ENCODE assay signal across 8 cellular contexts in the genomic region with DNA sequence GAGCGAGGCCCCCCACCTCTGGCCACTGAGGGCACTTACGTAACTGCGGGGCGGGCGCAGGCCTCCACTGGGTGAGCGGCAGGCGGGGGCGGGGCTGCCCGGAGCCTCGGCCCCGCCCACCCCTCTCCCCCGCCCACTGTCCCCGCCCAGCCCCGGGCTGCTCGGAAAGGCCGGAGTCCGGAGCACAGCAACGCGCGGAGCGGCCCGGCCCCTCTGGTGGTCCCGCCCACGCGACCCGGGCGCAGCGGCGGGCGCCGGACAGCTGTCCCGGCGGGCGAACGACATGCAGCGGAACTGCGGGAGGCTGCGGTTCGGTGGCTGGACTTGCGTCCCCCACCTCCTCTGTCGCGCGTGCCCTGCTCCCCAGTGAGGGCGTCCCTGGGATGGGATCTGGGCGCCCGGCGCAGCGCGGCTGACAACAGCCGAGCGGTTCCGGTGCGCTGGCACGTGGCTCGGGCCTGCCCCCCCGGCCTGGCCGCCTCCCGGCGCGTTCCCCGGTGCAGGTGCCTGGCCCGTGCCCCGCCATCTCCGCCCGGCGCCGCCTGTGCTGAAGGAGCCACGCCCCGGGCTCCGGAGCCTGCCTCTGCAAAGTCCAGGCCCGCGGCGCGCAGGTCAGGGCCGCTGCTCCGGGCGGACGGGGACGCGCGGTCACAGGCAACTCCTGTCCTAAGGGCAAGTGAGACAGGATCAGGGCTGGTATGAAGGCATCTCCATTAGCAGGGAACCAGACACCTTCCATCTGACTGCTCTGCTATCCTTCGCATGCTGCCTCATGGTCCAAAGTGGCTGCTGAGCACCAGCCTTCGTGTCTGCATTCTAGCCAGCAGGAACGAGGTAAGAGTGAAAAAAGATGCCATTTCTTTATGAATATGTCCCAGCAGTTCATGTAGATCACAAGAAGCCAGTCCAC. TPM values are rescaled to one million over a fixed set of nuclear protein-coding genes. Genes with fewer than 3 reads are reported as not detected.
DNase-seq lines count a peak whose midpoint lies in the region; ATAC-seq and TF ChIP-seq lines count a peak whose summit lies in the region.

No MANE protein-coding gene starts in this region.

- in situ Hi-C loops in GM13976 (cut with MboI; ENCODE audit: low sequenced_read_pairs, unreplicated experiment), result no loop called here

- no peaks in the 10 kb centered on the region for H3K79me1 ChIP-seq in neuronal stem cell (ENCODE audit: low read depth, low read length)

- DNase-seq in GM13976 (ENCODE audit: low spot score) (peak; percentile 71), RWPE2 (ENCODE audit: low spot score) (no peak), foreskin keratinocyte (no peak), neuronal stem cell (ENCODE audit: low spot score) (peak; percentile 77), T-helper 1 cell (no peak), cortex of kidney (lab: John Stamatoyannopoulos, UW) (no peak)

- H2BK12ac ChIP-seq in neuronal stem cell (ENCODE audit: low read length), result no peak overlapping the region

- H3K18ac ChIP-seq in neuronal stem cell (ENCODE audit: low read length), result peak overlapping the region; percentile 79

- no CpG with 5 or more reads among the region's 84 CpGs for WGBS in neuronal stem cell (ENCODE audit: extremely low coverage in 2 of 2, insufficient read length in 2 of 2, insufficient replicate concordance in 1 of 2), 2 donors

- H3K4me3 ChIP-seq in RWPE2 (ENCODE audit: severe bottlenecking), result no peak overlapping the region
- H3K4me3 ChIP-seq in neuronal stem cell (ENCODE audit: low read length in 2 of 2), result peak overlapping the region; percentile 20 to 71

- H3K23ac ChIP-seq in neuronal stem cell (ENCODE audit: low read depth, low read length, poor library complexity), result peak overlapping the region; percentile 35

- no peak overlapping the region for H2BK15ac ChIP-seq in neuronal stem cell (ENCODE audit: low read length)

- H2AFZ ChIP-seq in neuronal stem cell (ENCODE audit: low read length), result peak overlapping the region; percentile 86

- H3K4me1 ChIP-seq in RWPE2 (ENCODE audit: insufficient read depth, poor library complexity, severe bottlenecking) (no peaks in the 10 kb centered on the region), foreskin keratinocyte (no peaks in the 10 kb centered on the region), neuronal stem cell (ENCODE audit: control insufficient read depth in 2 of 2, insufficient read depth in 1 of 2, low read depth in 1 of 2, low read length in 2 of 2) (peaks cover 0 to 3% of the 10 kb centered on the region in 2 donors)

- H3K4ac ChIP-seq in neuronal stem cell (ENCODE audit: low read length), result no peak overlapping the region

- H4K8ac ChIP-seq in neuronal stem cell (ENCODE audit: low read depth, low read length), result no peak overlapping the region

- no peak overlapping the region for H2BK5ac ChIP-seq in neuronal stem cell (ENCODE audit: low read length)

- H3K27ac ChIP-seq in RWPE2 (ENCODE audit: poor library complexity, severe bottlenecking) (no peak overlapping the region), foreskin keratinocyte (no peak overlapping the region), neuronal stem cell (replicated peaks; ENCODE audit: low read length) (no peak overlapping the region)

- H3K4me2 ChIP-seq in neuronal stem cell (ENCODE audit: insufficient read depth, low read length, poor library complexity, severe bottlenecking), result peak overlapping the region; percentile 81

- H2BK120ac ChIP-seq in neuronal stem cell (ENCODE audit: low read depth, low read length), result no peak overlapping the region

- H3K9me3 ChIP-seq in RWPE2 (ENCODE audit: severe bottlenecking), result no peaks in the 10 kb centered on the region
- peaks cover 4 to 5% of the 10 kb centered on the region in 2 donors for H3K9me3 ChIP-seq in neuronal stem cell (replicated peaks in 1 of 2; ENCODE audit: control insufficient read depth in 2 of 2, insufficient read depth in 1 of 2, low read depth in 1 of 2, low read length in 2 of 2)

- no peak overlapping the region for H3K14ac ChIP-seq in neuronal stem cell (ENCODE audit: low read length)

- peak overlapping the region; percentile 24 for H3K9ac ChIP-seq in neuronal stem cell (ENCODE audit: low read depth, low read length, poor library complexity)

- no peak overlapping the region for H2AK5ac ChIP-seq in neuronal stem cell (ENCODE audit: low read depth, low read length)

- no peak overlapping the region for H4K91ac ChIP-seq in neuronal stem cell (ENCODE audit: low read depth, low read length, poor library complexity)

- ATAC-seq in RWPE2 (ENCODE audit: low read depth), result 0 out of 3 replicates have a peak, but pooled peaks have one; percentile 31
- peak; percentile 56 for ATAC-seq in foreskin keratinocyte
- ATAC-seq in GM21737 (IDR thresholded peaks at IDR 0.05; ENCODE audit: unreplicated experiment), result no peak
- ATAC-seq in GM18502 (IDR thresholded peaks at IDR 0.05; ENCODE audit: poor library complexity, unreplicated experiment), result no peak

- H3K36me3 ChIP-seq in RWPE2 (ENCODE audit: low read depth) (no peaks in the 10 kb centered on the region), neuronal stem cell (replicated peaks in 1 of 2; ENCODE audit: control insufficient read depth in 2 of 2, insufficient read depth in 2 of 2, low read length in 2 of 2) (no peaks in the 10 kb centered on the region)

- no peak for TF ChIP-seq CTCF in GM13976 (IDR thresholded peaks at IDR 0.05; ENCODE audit: borderline replicate concordance, control extremely low read depth, extremely low read depth, insufficient read depth, missing control alignments)
- TF ChIP-seq CTCF in RWPE2 (IDR thresholded peaks at IDR 0.05; ENCODE audit: poor library complexity, severe bottlenecking), result no peak
- no peak for TF ChIP-seq CTCF in foreskin keratinocyte (conservative IDR thresholded peaks at IDR 0.05)

- H3K27me3 ChIP-seq in RWPE2 (ENCODE audit: insufficient read depth, poor library complexity, severe bottlenecking) (peaks cover 31% of the 10 kb centered on the region), foreskin keratinocyte (peaks cover 27% of the 10 kb centered on the region), neuronal stem cell (ENCODE audit: control insufficient read depth in 3 of 3, insufficient read depth in 3 of 3, low read depth in 1 of 3, low read length in 3 of 3) (peaks cover 0 to 44% (median 13%) of the 10 kb centered on the region in 3 experiments)

RNA-seq across cellular contexts. Expression of gene JAKMIP1, which starts 21.8 kb away (rescaled TPM):
- total RNA-seq in foreskin keratinocyte, result not detected in 2 replicates
- not detected in 2 replicates for polyA plus RNA-seq in foreskin keratinocyte
- polyA plus RNA-seq in neuronal stem cell (2013, experiment 1 of 2), result 2.2 TPM
- 2.1 TPM for polyA plus RNA-seq in neuronal stem cell (2013, experiment 2 of 2)

RNA-seq across cellular contexts. Expression of gene WFS1, which starts 47.5 kb away (rescaled TPM):
- total RNA-seq in foreskin keratinocyte, result 9.8 and 11.0 TPM in 2 replicates
- polyA plus RNA-seq in foreskin keratinocyte, result 9.7 and 10.8 TPM in 2 replicates
- 16.3 TPM for polyA plus RNA-seq in neuronal stem cell (2013, experiment 1 of 2)
- polyA plus RNA-seq in neuronal stem cell (2013, experiment 2 of 2), result 16.4 TPM

Comparison
In these comparisons a context has a peak if more than half of its experiments do, and no peak if none do; other contexts are left out.
1. DNase-seq: peak in GM13976 (single experiment) and neuronal stem cell (single experiment); none in RWPE2 (single experiment), foreskin keratinocyte (0 of 2), T-helper 1 cell (0 of 5) and cortex of kidney (single experiment).
2. ATAC-seq: peak in RWPE2 (single experiment) and foreskin keratinocyte (single experiment); none in GM21737 (single experiment) and GM18502 (single experiment).